1 cellular context compared by ENCODE assay signal in the genomic region with DNA sequence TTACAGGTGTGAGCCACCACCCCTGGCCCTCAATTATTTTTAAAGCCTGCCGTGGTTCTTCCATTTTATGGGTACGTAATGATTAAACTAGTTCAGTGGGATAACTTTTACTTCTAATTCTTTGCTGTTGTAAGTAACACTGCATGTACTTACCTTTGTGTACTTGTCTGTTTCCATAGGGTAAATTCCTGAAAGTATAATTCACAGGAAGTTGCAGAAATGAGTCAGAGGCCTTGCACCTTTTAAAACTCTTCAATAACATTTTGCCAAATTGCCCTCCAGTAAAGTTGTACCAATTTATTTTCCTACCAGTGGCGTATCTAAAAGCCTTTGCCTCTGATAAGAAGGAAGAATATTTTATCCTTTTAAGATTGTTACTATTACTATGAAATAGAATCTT.
TF ChIP-seq lines count a peak whose summit lies in the region.

No MANE protein-coding gene starts in this region.

TF ChIP-seq in GM23338, 12 proteins besides CTCF, POLR2A, EP300 and RAD21 (continued from another document):
- TF ChIP-seq, protein P1, sequence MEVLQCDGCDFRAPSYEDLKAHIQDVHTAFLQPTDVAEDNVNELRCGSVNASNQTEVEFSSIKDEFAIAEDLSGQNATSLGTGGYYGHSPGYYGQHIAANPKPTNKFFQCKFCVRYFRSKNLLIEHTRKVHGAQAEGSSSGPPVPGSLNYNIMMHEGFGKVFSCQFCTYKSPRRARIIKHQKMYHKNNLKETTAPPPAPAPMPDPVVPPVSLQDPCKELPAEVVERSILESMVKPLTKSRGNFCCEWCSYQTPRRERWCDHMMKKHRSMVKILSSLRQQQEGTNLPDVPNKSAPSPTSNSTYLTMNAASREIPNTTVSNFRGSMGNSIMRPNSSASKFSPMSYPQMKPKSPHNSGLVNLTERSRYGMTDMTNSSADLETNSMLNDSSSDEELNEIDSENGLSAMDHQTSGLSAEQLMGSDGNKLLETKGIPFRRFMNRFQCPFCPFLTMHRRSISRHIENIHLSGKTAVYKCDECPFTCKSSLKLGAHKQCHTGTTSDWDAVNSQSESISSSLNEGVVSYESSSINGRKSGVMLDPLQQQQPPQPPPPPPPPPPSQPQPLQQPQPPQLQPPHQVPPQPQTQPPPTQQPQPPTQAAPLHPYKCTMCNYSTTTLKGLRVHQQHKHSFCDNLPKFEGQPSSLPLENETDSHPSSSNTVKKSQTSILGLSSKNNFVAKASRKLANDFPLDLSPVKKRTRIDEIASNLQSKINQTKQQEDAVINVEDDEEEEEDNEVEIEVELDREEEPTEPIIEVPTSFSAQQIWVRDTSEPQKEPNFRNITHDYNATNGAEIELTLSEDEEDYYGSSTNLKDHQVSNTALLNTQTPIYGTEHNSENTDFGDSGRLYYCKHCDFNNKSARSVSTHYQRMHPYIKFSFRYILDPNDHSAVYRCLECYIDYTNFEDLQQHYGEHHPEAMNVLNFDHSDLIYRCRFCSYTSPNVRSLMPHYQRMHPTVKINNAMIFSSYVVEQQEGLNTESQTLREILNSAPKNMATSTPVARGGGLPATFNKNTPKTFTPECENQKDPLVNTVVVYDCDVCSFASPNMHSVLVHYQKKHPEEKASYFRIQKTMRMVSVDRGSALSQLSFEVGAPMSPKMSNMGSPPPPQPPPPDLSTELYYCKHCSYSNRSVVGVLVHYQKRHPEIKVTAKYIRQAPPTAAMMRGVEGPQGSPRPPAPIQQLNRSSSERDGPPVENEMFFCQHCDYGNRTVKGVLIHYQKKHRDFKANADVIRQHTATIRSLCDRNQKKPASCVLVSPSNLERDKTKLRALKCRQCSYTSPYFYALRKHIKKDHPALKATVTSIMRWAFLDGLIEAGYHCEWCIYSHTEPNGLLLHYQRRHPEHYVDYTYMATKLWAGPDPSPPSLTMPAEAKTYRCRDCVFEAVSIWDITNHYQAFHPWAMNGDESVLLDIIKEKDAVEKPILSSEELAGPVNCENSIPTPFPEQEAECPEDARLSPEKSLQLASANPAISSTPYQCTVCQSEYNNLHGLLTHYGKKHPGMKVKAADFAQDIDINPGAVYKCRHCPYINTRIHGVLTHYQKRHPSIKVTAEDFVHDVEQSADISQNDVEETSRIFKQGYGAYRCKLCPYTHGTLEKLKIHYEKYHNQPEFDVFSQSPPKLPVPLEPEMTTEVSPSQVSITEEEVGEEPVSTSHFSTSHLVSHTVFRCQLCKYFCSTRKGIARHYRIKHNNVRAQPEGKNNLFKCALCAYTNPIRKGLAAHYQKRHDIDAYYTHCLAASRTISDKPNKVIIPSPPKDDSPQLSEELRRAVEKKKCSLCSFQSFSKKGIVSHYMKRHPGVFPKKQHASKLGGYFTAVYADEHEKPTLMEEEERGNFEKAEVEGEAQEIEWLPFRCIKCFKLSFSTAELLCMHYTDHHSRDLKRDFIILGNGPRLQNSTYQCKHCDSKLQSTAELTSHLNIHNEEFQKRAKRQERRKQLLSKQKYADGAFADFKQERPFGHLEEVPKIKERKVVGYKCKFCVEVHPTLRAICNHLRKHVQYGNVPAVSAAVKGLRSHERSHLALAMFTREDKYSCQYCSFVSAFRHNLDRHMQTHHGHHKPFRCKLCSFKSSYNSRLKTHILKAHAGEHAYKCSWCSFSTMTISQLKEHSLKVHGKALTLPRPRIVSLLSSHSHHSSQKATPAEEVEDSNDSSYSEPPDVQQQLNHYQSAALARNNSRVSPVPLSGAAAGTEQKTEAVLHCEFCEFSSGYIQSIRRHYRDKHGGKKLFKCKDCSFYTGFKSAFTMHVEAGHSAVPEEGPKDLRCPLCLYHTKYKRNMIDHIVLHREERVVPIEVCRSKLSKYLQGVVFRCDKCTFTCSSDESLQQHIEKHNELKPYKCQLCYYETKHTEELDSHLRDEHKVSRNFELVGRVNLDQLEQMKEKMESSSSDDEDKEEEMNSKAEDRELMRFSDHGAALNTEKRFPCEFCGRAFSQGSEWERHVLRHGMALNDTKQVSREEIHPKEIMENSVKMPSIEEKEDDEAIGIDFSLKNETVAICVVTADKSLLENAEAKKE (CRISPR knock-in tag; IDR thresholded peaks at IDR 0.05): no peak
- TF ChIP-seq, protein P2, sequence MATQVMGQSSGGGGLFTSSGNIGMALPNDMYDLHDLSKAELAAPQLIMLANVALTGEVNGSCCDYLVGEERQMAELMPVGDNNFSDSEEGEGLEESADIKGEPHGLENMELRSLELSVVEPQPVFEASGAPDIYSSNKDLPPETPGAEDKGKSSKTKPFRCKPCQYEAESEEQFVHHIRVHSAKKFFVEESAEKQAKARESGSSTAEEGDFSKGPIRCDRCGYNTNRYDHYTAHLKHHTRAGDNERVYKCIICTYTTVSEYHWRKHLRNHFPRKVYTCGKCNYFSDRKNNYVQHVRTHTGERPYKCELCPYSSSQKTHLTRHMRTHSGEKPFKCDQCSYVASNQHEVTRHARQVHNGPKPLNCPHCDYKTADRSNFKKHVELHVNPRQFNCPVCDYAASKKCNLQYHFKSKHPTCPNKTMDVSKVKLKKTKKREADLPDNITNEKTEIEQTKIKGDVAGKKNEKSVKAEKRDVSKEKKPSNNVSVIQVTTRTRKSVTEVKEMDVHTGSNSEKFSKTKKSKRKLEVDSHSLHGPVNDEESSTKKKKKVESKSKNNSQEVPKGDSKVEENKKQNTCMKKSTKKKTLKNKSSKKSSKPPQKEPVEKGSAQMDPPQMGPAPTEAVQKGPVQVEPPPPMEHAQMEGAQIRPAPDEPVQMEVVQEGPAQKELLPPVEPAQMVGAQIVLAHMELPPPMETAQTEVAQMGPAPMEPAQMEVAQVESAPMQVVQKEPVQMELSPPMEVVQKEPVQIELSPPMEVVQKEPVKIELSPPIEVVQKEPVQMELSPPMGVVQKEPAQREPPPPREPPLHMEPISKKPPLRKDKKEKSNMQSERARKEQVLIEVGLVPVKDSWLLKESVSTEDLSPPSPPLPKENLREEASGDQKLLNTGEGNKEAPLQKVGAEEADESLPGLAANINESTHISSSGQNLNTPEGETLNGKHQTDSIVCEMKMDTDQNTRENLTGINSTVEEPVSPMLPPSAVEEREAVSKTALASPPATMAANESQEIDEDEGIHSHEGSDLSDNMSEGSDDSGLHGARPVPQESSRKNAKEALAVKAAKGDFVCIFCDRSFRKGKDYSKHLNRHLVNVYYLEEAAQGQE (IDR thresholded peaks at IDR 0.05; ENCODE audit: unreplicated experiment): no peak
- TF ChIP-seq, protein P3, sequence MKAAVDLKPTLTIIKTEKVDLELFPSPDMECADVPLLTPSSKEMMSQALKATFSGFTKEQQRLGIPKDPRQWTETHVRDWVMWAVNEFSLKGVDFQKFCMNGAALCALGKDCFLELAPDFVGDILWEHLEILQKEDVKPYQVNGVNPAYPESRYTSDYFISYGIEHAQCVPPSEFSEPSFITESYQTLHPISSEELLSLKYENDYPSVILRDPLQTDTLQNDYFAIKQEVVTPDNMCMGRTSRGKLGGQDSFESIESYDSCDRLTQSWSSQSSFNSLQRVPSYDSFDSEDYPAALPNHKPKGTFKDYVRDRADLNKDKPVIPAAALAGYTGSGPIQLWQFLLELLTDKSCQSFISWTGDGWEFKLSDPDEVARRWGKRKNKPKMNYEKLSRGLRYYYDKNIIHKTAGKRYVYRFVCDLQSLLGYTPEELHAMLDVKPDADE (IDR thresholded peaks at IDR 0.05): no peak
- TF ChIP-seq ZNF114 (CRISPR knock-in tag; IDR thresholded peaks at IDR 0.05) (no peak), CREB1 (CRISPR knock-in tag; IDR thresholded peaks at IDR 0.05; ENCODE audit: low read depth) (no peak), STAT1 (IDR thresholded peaks at IDR 0.05; ENCODE audit: unreplicated experiment) (no peak), EZH2 (IDR thresholded peaks at IDR 0.05; ENCODE audit: low read depth, unreplicated experiment) (no peak), EZH2phosphoT487 (IDR thresholded peaks at IDR 0.05; ENCODE audit: unreplicated experiment) (no peak)
